Comparison of ENCODE assay signal across 20 cellular contexts in genomic region chr10:68861253-68861652, GRCh38. TPM values are rescaled to one million over a fixed set of nuclear protein-coding genes. Genes with fewer than 3 reads are reported as not detected.
DNase-seq lines count a peak whose midpoint lies in the region; ATAC-seq and TF ChIP-seq lines count a peak whose summit lies in the region.
"Had no signal": no experiment of that assay in that cellular context is flagged by ENCODE, and none has a peak within 500 bp of the region (broad histone marks: within the 10 kb centered on the region; RNA-seq: fewer than 3 reads in every experiment).

No MANE protein-coding gene starts in this region.

- peaks cover 19% of the 10 kb centered on the region for H3K36me3 Mint-ChIP-seq in Caco-2 (ENCODE audit: insufficient read depth, unreplicated experiment)

- ATAC-seq in GM18502 (IDR thresholded peaks at IDR 0.05; ENCODE audit: poor library complexity, unreplicated experiment), result no peak
- ATAC-seq: mucosa of descending colon had no signal

- H3K9me3 Mint-ChIP-seq in Caco-2 (ENCODE audit: unreplicated experiment), result peaks cover 45% of the 10 kb centered on the region

- intact Hi-C loops in Caco-2 (cut with micrococcal nuclease; ENCODE audit: unreplicated experiment), result no loop called here

- H3K27ac Mint-ChIP-seq in Caco-2 (ENCODE audit: unreplicated experiment), result no peak overlapping the region
- H3K27ac Mint-ChIP-seq: activated naive CD8-positive, alpha-beta T cell treated with anti-CD3 and anti-CD28 coated beads, Interleukin-2, amount 10 ng/mL, durations not matched to agents 7 days and 5 days; immature natural killer cell; T-helper 2 cell treated with Interferon-gamma antibody and Interleukin-4, amounts not matched to agents 5 μg/mL and 100 μg/mL, for 36 hours had no signal

- DNase-seq in Caco-2 (peak; percentile 38 to 47), astrocyte of the spinal cord (ENCODE audit: low read depth, low spot score) (peak; percentile 25), fibroblast of pulmonary artery (ENCODE audit: low read depth) (peak; percentile 4), NCI-H2029 treated with DMSO at 0.1 percent for 48 hours (lab: John Stamatoyannopoulos, UW) (no peak), amniotic stem cell (lab: John Stamatoyannopoulos, UW) (no peak), 8988T (no peak)
- DNase-seq: activated CD4-positive, alpha-beta T cell treated with anti-CD3 and anti-CD28 coated beads, Interleukin-2, amount 50 U/mL, for 48 hours; activated CD8-positive, alpha-beta memory T cell treated with anti-CD3 and anti-CD28 coated beads, Interleukin-2, amount 50 U/mL, for 48 hours; activated naive CD8-positive, alpha-beta T cell treated with anti-CD3 and anti-CD28 coated beads, Interleukin-2, amount 10 ng/mL, durations not matched to agents 7 days and 5 days; foreskin fibroblast; immature natural killer cell; Kasumi-1; mucosa of descending colon; NCI-H2081 treated with DMSO at 0.1 percent for 48 hours; NCI-H510A; substantia nigra had no signal

- H3K4me1 ChIP-seq in Caco-2, result no peaks in the 10 kb centered on the region

- in situ Hi-C loops in astrocyte of the spinal cord (cut with HindIII; ENCODE audit: low sequenced_read_pairs), result no loop called here

- H3K9me3 ChIP-seq in Caco-2, result peaks cover 34% of the 10 kb centered on the region

- no peak for TF ChIP-seq RAD21 in Ishikawa (IDR thresholded peaks at IDR 0.05; ENCODE audit: low read depth)

- no TSS peak for BruUV-seq in Caco-2 (replicated peaks; lab: Mats Ljungman, UMichigan)

- no peaks in the 10 kb centered on the region for H3K4me1 Mint-ChIP-seq in Caco-2 (ENCODE audit: low read depth, unreplicated experiment)
- H3K4me1 Mint-ChIP-seq: activated naive CD8-positive, alpha-beta T cell treated with anti-CD3 and anti-CD28 coated beads, Interleukin-2, amount 10 ng/mL, durations not matched to agents 7 days and 5 days; immature natural killer cell had no signal

- no peaks in the 10 kb centered on the region for H3K36me3 ChIP-seq in Caco-2 (ENCODE audit: control insufficient read depth, insufficient read depth, low read length)

- no peak overlapping the region for H3K4me3 Mint-ChIP-seq in Caco-2 (ENCODE audit: unreplicated experiment)
- H3K4me3 Mint-ChIP-seq: activated naive CD8-positive, alpha-beta T cell treated with anti-CD3 and anti-CD28 coated beads, Interleukin-2, amount 10 ng/mL, durations not matched to agents 7 days and 5 days; immature natural killer cell; T-helper 2 cell treated with Interferon-gamma antibody and Interleukin-4, amounts not matched to agents 5 μg/mL and 100 μg/mL, for 36 hours had no signal

- TF ChIP-seq CTCF in Caco-2 (IDR thresholded peaks at IDR 0.05; ENCODE audit: insufficient read depth in 1 of 2, low read depth in 1 of 2, low read length in 1 of 2, severe bottlenecking in 1 of 2, unreplicated experiment in 1 of 2), result no peak
- TF ChIP-seq CTCF in astrocyte of the spinal cord (IDR thresholded peaks at IDR 0.05; ENCODE audit: low read depth, low read length), result no peak
- TF ChIP-seq CTCF in fibroblast of pulmonary artery (IDR thresholded peaks at IDR 0.05; ENCODE audit: low read length, missing control alignments), result no peak

- CTCF ChIA-PET in Caco-2 (lab: Charles Lee), result no interaction called here

- no peaks in the 10 kb centered on the region for H3K27me3 ChIP-seq in Caco-2 (replicated peaks; ENCODE audit: control insufficient read depth, insufficient read depth, low read length)
- H3K27me3 ChIP-seq: hepatocyte had no signal

- H3K27me3 Mint-ChIP-seq in Caco-2 (ENCODE audit: insufficient read depth, unreplicated experiment), result no peaks in the 10 kb centered on the region
- H3K27me3 Mint-ChIP-seq: activated naive CD8-positive, alpha-beta T cell treated with anti-CD3 and anti-CD28 coated beads, Interleukin-2, amount 10 ng/mL, durations not matched to agents 7 days and 5 days had no signal

- POLR2A ChIA-PET in Caco-2 (lab: Charles Lee), result no interaction called here

- no peak overlapping the region for H3K4me3 ChIP-seq in Caco-2 (ENCODE audit: low read depth, low read length)
- H3K4me3 ChIP-seq in astrocyte of the spinal cord (ENCODE audit: low read depth, low read length), result no peak overlapping the region
- H3K4me3 ChIP-seq in fibroblast of pulmonary artery (replicated peaks; ENCODE audit: low read depth, low read length), result no peak overlapping the region
- H3K4me3 ChIP-seq: hepatocyte, mucosa of descending colon had no signal

- no peak for TF ChIP-seq EP300 in Ishikawa (IDR thresholded peaks at IDR 0.05; ENCODE audit: borderline replicate concordance)

TF ChIP-seq in Ishikawa, 13 proteins besides CTCF, POLR2A, EP300 and RAD21:
- TF ChIP-seq CEBPB (IDR thresholded peaks at IDR 0.05), result no peak
- TF ChIP-seq, protein P1, sequence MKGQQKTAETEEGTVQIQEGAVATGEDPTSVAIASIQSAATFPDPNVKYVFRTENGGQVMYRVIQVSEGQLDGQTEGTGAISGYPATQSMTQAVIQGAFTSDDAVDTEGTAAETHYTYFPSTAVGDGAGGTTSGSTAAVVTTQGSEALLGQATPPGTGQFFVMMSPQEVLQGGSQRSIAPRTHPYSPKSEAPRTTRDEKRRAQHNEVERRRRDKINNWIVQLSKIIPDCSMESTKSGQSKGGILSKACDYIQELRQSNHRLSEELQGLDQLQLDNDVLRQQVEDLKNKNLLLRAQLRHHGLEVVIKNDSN (IDR thresholded peaks at IDR 0.05), result peak; percentile 15; the same call in 1 of the 2 replicates
- TF ChIP-seq, protein P2, sequence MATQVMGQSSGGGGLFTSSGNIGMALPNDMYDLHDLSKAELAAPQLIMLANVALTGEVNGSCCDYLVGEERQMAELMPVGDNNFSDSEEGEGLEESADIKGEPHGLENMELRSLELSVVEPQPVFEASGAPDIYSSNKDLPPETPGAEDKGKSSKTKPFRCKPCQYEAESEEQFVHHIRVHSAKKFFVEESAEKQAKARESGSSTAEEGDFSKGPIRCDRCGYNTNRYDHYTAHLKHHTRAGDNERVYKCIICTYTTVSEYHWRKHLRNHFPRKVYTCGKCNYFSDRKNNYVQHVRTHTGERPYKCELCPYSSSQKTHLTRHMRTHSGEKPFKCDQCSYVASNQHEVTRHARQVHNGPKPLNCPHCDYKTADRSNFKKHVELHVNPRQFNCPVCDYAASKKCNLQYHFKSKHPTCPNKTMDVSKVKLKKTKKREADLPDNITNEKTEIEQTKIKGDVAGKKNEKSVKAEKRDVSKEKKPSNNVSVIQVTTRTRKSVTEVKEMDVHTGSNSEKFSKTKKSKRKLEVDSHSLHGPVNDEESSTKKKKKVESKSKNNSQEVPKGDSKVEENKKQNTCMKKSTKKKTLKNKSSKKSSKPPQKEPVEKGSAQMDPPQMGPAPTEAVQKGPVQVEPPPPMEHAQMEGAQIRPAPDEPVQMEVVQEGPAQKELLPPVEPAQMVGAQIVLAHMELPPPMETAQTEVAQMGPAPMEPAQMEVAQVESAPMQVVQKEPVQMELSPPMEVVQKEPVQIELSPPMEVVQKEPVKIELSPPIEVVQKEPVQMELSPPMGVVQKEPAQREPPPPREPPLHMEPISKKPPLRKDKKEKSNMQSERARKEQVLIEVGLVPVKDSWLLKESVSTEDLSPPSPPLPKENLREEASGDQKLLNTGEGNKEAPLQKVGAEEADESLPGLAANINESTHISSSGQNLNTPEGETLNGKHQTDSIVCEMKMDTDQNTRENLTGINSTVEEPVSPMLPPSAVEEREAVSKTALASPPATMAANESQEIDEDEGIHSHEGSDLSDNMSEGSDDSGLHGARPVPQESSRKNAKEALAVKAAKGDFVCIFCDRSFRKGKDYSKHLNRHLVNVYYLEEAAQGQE (IDR thresholded peaks at IDR 0.05; ENCODE audit: low read depth), result no peak
TF ChIP-seq in Ishikawa: peak in this region for 1.

RNA-seq across cellular contexts. Expression of gene STOX1, which starts 33.9 kb away (rescaled TPM):
- 8.5 and 9.0 TPM in 2 replicates for total RNA-seq in Caco-2 (2022)

RNA-seq across cellular contexts. Expression of gene DDX50, which starts 39.9 kb away (rescaled TPM):
- total RNA-seq in Caco-2 (2022), result 76.7 and 81.4 TPM in 2 replicates

Comparison
In these comparisons a context has a peak if more than half of its experiments do, and no peak if none do; other contexts are left out.
1. DNase-seq: peak in Caco-2 (2 of 2), astrocyte of the spinal cord (single experiment) and fibroblast of pulmonary artery (single experiment); none in NCI-H2029 treated with DMSO at 0.1 percent for 48 hours (single experiment), amniotic stem cell (single experiment) and 8988T (single experiment).